8 cellular contexts compared by ENCODE assay signal in genomic region chr7:32427769-32428291, GRCh38.
A peak's percentile ranks its signal among the peaks of the same experiment; 100 is the strongest.
DNase-seq lines count a peak whose midpoint lies in the region; ATAC-seq and TF ChIP-seq lines count a peak whose summit lies in the region.

No MANE protein-coding gene starts in this region.

- no peaks in the 10 kb centered on the region for H3K36me3 ChIP-seq in left lung

- DNase-seq in Right ventricle myocardium inferior (ENCODE audit: missing footprints) (peak; percentile 76), cardiac septum (ENCODE audit: low spot score) (no peak), LoVo (ENCODE audit: low spot score) (peak; percentile 25), choroid plexus epithelial cell (ENCODE audit: low read depth) (peak; percentile 92), left lung (peak; percentile 67 to 87)
- DNase-seq in activated CD4-positive, CD25-positive, alpha-beta regulatory T cell treated with anti-CD3 and anti-CD28 coated beads, Interleukin-2, amount 50 U/mL, for 72 hours = peak; percentile 63
- peak in 2 of 3 donors; percentile 2 to 42 for DNase-seq in stimulated activated CD4-positive, alpha-beta T cell treated with anti-CD3 and anti-CD28 coated beads, TNF-alpha, amount 100 ng/mL, for 1 hour (ENCODE audit: low read depth in 3 of 3, low spot score in 1 of 3)

- H3K4me1 ChIP-seq in left lung = no peaks in the 10 kb centered on the region

- intact Hi-C loops in Right ventricle myocardium inferior (cut with DNase I) = no loop called here
- intact Hi-C loops in cardiac septum (cut with DNase I) = no loop called here
- intact Hi-C loops in left lung (cut with DNase I) = no loop called here

- no peaks in the 10 kb centered on the region for H3K9me3 ChIP-seq in left lung

- H3K4me3 ChIP-seq in choroid plexus epithelial cell (ENCODE audit: low read depth, low read length) (no peak overlapping the region), left lung (no peak overlapping the region)

- peak; percentile 72 for TF ChIP-seq CTCF in choroid plexus epithelial cell (conservative IDR thresholded peaks at IDR 0.05; ENCODE audit: low read depth, low read length)
- peak; percentile 16 to 34 for TF ChIP-seq CTCF in left lung (IDR thresholded peaks at IDR 0.05)

- no peak overlapping the region for H3K27ac ChIP-seq in left lung

- peak; percentile 70 for ATAC-seq in Right ventricle myocardium inferior
- ATAC-seq in left lung = peak; percentile 97
- ATAC-seq in GM18861 (IDR thresholded peaks at IDR 0.05; ENCODE audit: unreplicated experiment) = no peak

- H3K27me3 ChIP-seq in left lung = peaks cover 20 to 79% of the 10 kb centered on the region in 2 donors
